Comparison of ENCODE assay signal across 8 cellular contexts in genomic region chr2:98731709-98732349, GRCh38. TPM values are rescaled to one million over a fixed set of nuclear protein-coding genes. Genes with fewer than 3 reads are reported as not detected.
A peak's percentile ranks its signal among the peaks of the same experiment; 100 is the strongest.
DNase-seq lines count a peak whose midpoint lies in the region; ATAC-seq and TF ChIP-seq lines count a peak whose summit lies in the region.

No MANE protein-coding gene starts in this region.

- H2BK20ac ChIP-seq in IMR-90 (ENCODE audit: low read depth, low read length) = no peak overlapping the region

- POLR2A ChIA-PET in IMR-90 (lab: Charles Lee; ENCODE audit: unreplicated experiment) = no interaction called here

- ATAC-seq in IMR-90 (ENCODE audit: low read depth) (no peak), HG02938 (IDR thresholded peaks at IDR 0.05; ENCODE audit: unreplicated experiment) (no peak), HG03196 (IDR thresholded peaks at IDR 0.05; ENCODE audit: unreplicated experiment) (no peak)

- H4K5ac ChIP-seq in IMR-90 (ENCODE audit: low read depth, low read length) = no peak overlapping the region

- intact Hi-C loops in IMR-90 (cut with micrococcal nuclease) = no loop called here
- intact Hi-C loops in mammary epithelial cell (cut with micrococcal nuclease) = loop anchor here (2.0 to 10.0 kb wide), 4 partner anchors 67 to 335 kb away; no protein-coding TSS in a partner anchor

- H4K20me1 ChIP-seq in IMR-90 (ENCODE audit: insufficient read depth, low read length) (no peaks in the 10 kb centered on the region), mammary epithelial cell (ENCODE audit: insufficient read depth, low read length) (no peaks in the 10 kb centered on the region)

- H3K14ac ChIP-seq in IMR-90 (replicated peaks; ENCODE audit: low read depth, low read length) = no peak overlapping the region

- H3K79me1 ChIP-seq in IMR-90 (ENCODE audit: low read depth in 1 of 2, low read length in 2 of 2) = no peaks in the 10 kb centered on the region

- 0% methylated on average over 1 of the region's 13 CpGs; no CpG with 5 or more reads in 1 of the 2 experiments for WGBS in IMR-90 (ENCODE audit: extremely low coverage in 2 of 2, insufficient read length in 1 of 2), 2 experiments
- WGBS in mammary epithelial cell (ENCODE audit: low coverage, missing lambda C conversion rate) = 57% methylated on average over 11 of the region's 13 CpGs

- dilution Hi-C loops in IMR-90 (cut with HindIII; ENCODE audit: low sequenced_read_pairs, unreplicated experiment) = no loop called here
- dilution Hi-C loops in mammary epithelial cell (cut with HindIII; ENCODE audit: low sequenced_read_pairs) = no loop called here

- H2AK5ac ChIP-seq in IMR-90 (ENCODE audit: low read depth, low read length) = no peak overlapping the region

- H2BK15ac ChIP-seq in IMR-90 (ENCODE audit: low read depth, low read length) = no peak overlapping the region

- no peaks in the 10 kb centered on the region for H3K79me2 ChIP-seq in mammary epithelial cell (ENCODE audit: insufficient read depth, low read length)

- H3K18ac ChIP-seq in IMR-90 (ENCODE audit: low read depth, low read length) = no peak overlapping the region

- no peaks in the 10 kb centered on the region for H3K9me3 ChIP-seq in IMR-90 (ENCODE audit: control insufficient read depth, insufficient read depth, low read length)
- H3K9me3 ChIP-seq in mammary epithelial cell (replicated peaks; ENCODE audit: insufficient read depth, low read length) = no peaks in the 10 kb centered on the region
- H3K9me3 ChIP-seq in mucosa of stomach (ENCODE audit: control insufficient read depth, low read length) = no peaks in the 10 kb centered on the region

- CTCF ChIA-PET in IMR-90 (lab: Yijun Ruan, JAX) (no interaction called here), mammary epithelial cell (lab: Charles Lee; ENCODE audit: low non-redundant PET) (interaction anchor here (0.7 kb wide), 1 partner anchor 307 kb away, joined by 5 read pairs; no protein-coding TSS in a partner anchor)

- H3K4me1 ChIP-seq in IMR-90 (ENCODE audit: control insufficient read depth, insufficient read depth, low read length) = peaks cover 2% of the 10 kb centered on the region; the same call in 1 of the 2 replicates
- peaks cover 22% of the 10 kb centered on the region for H3K4me1 ChIP-seq in mammary epithelial cell (ENCODE audit: insufficient read depth, low read length)
- H3K4me1 ChIP-seq in mucosa of stomach (ENCODE audit: control insufficient read depth, insufficient read depth, low read length) = peaks cover 15% of the 10 kb centered on the region

- no peak overlapping the region for H3K27ac ChIP-seq in IMR-90 (ENCODE audit: insufficient read depth, low read length)
- no peak overlapping the region for H3K27ac ChIP-seq in mammary epithelial cell (ENCODE audit: insufficient read depth, low read depth, low read length)

- no peak overlapping the region for H4K8ac ChIP-seq in IMR-90 (ENCODE audit: low read depth in 2 of 2, low read length in 2 of 2)

- no peak overlapping the region for H3K4ac ChIP-seq in IMR-90 (ENCODE audit: low read depth, low read length)

- no peak overlapping the region for H4K91ac ChIP-seq in IMR-90 (ENCODE audit: insufficient read depth, low read depth, low read length)

- H3K36me3 ChIP-seq in IMR-90 (ENCODE audit: control insufficient read depth, insufficient read depth, low read length) = no peaks in the 10 kb centered on the region
- H3K36me3 ChIP-seq in mammary epithelial cell (ENCODE audit: insufficient read depth, low read length) = no peaks in the 10 kb centered on the region
- H3K36me3 ChIP-seq in mucosa of stomach (ENCODE audit: control insufficient read depth, insufficient read depth, low read length) = no peaks in the 10 kb centered on the region

- no peaks in the 10 kb centered on the region; the same call in 1 of the 2 replicates for H3K9me1 ChIP-seq in IMR-90 (ENCODE audit: insufficient read depth, low read length)

- TF ChIP-seq CTCF in IMR-90 (conservative IDR thresholded peaks at IDR 0.05; ENCODE audit: low read depth, low read length) (no peak), mammary epithelial cell (conservative IDR thresholded peaks at IDR 0.05 in 1 of 2, IDR thresholded peaks at IDR 0.05 in 1 of 2; ENCODE audit: extremely low read depth in 1 of 2, insufficient read depth in 1 of 2, low read depth in 1 of 2, low read length in 2 of 2) (no peak)

- H2BK120ac ChIP-seq in IMR-90 (ENCODE audit: low read depth, low read length) = no peak overlapping the region

- TF ChIP-seq RAD21 in IMR-90 (IDR thresholded peaks at IDR 0.05; ENCODE audit: low read length) = no peak

- peak overlapping the region; percentile 90 for H2AFZ ChIP-seq in IMR-90 (replicated peaks; ENCODE audit: low read length, poor library complexity)
- peak overlapping the region; percentile 97 for H2AFZ ChIP-seq in mammary epithelial cell (ENCODE audit: low read depth, low read length)

- no peak overlapping the region for H3K9ac ChIP-seq in IMR-90 (ENCODE audit: low read depth, low read length)
- H3K9ac ChIP-seq in mammary epithelial cell (ENCODE audit: insufficient read depth, low read length) = peak overlapping the region; percentile 21
- peak overlapping the region; percentile 87 for H3K9ac ChIP-seq in mucosa of stomach (ENCODE audit: low read length)

- BruUV-seq in IMR-90 (replicated peaks; lab: Mats Ljungman, UMichigan) = no TSS peak
- TSS peak; percentile 32 for BruUV-seq in mammary epithelial cell (replicated peaks; lab: Mats Ljungman, UMichigan)

- H3K56ac ChIP-seq in IMR-90 (ENCODE audit: extremely low read depth, insufficient read depth, low read length) = no peak overlapping the region

- H2AK9ac ChIP-seq in IMR-90 (replicated peaks; ENCODE audit: low read depth, low read length, poor library complexity) = no peak overlapping the region

- TF ChIP-seq POLR2A in IMR-90 (IDR thresholded peaks at IDR 0.05; ENCODE audit: low read depth, low read length) = no peak

- no peak overlapping the region for H3K23ac ChIP-seq in IMR-90 (ENCODE audit: low read depth, low read length)

- H3K4me2 ChIP-seq in IMR-90 (ENCODE audit: low read depth, low read length) (0 out of 2 replicates have a peak overlapping the region, but pooled peaks have one; percentile 10), mammary epithelial cell (ENCODE audit: insufficient read depth, low read depth, low read length) (peak overlapping the region; percentile 94)

- peak; percentile 17 to 32 for DNase-seq in AML-193 (lab: John Stamatoyannopoulos, UW)
- no peak for DNase-seq in IMR-90
- no peak for DNase-seq in mammary epithelial cell
- no peak for DNase-seq in NCI-H446 (lab: John Stamatoyannopoulos, UW)
- DNase-seq in activated CD4-positive, alpha-beta T cell treated with anti-CD3 and anti-CD28 coated beads for 1 hour = no peak

- H3K27me3 ChIP-seq in IMR-90 (ENCODE audit: control insufficient read depth, insufficient read depth, low read length) (peaks cover 28% of the 10 kb centered on the region), mammary epithelial cell (ENCODE audit: insufficient read depth, low read length) (no peaks in the 10 kb centered on the region), mucosa of stomach (ENCODE audit: control insufficient read depth, insufficient read depth, low read length) (no peaks in the 10 kb centered on the region)

- in situ Hi-C loops in IMR-90 (cut with MboI; ENCODE audit: low sequenced_read_pairs) (no loop called here), mammary epithelial cell (cut with MboI; ENCODE audit: low sequenced_read_pairs in 2 of 2) (no loop called here)

- H3K4me3 ChIP-seq in IMR-90 (ENCODE audit: insufficient read depth, low read depth, low read length) (peak overlapping the region; percentile 57; the same call in 1 of the 2 replicates), mammary epithelial cell (replicated peaks in 1 of 3; ENCODE audit: insufficient read depth in 1 of 3, low read depth in 2 of 3, low read length in 3 of 3) (peak overlapping the region; percentile 46 to 68 (median 61)), mucosa of stomach (ENCODE audit: low read length) (peak overlapping the region; percentile 44)

- no peak overlapping the region for H2BK5ac ChIP-seq in IMR-90 (ENCODE audit: low read depth, low read length, poor library complexity, severe bottlenecking)

TF ChIP-seq in IMR-90, 13 proteins besides CTCF, POLR2A, EP300 and RAD21:
- TF ChIP-seq CHD1 (IDR thresholded peaks at IDR 0.05; ENCODE audit: low read depth, low read length) = no peak
- TF ChIP-seq RCOR1 (IDR thresholded peaks at IDR 0.05; ENCODE audit: insufficient replicate concordance, low read length) = no peak
- no peak for TF ChIP-seq ELK1 (IDR thresholded peaks at IDR 0.05; ENCODE audit: borderline replicate concordance, low read depth, low read length)
- no peak for TF ChIP-seq BHLHE40 (IDR thresholded peaks at IDR 0.05; ENCODE audit: low read depth, low read length)
- TF ChIP-seq MAFK (IDR thresholded peaks at IDR 0.05; ENCODE audit: low read depth, low read length) = no peak
- TF ChIP-seq MXI1 (IDR thresholded peaks at IDR 0.05; ENCODE audit: borderline replicate concordance, low read depth, low read length) = no peak

RNA-seq across cellular contexts. Expression of gene MGAT4A, which starts 0.9 kb away (rescaled TPM):
- under 0.01 TPM in 2 replicates for total RNA-seq in IMR-90 (2012; rRNA removed)
- polyA plus RNA-seq in IMR-90 (2012; rRNA removed) = not detected in 2 replicates
- not detected in 2 replicates for polyA plus RNA-seq in IMR-90 (2012; cell fraction: cytosol; rRNA removed)
- polyA plus RNA-seq in IMR-90 (2012; cell fraction: nucleus; rRNA removed; ENCODE audit: low replicate concordance) = not detected in 2 replicates
- total RNA-seq in mammary epithelial cell = 1 to 10 TPM; 2.0 to 4.3 TPM
- polyA plus RNA-seq in mammary epithelial cell = 0.79 TPM
- polyA minus RNA-seq in mammary epithelial cell = 2.3 TPM

Comparison
In these comparisons a context has a peak if more than half of its experiments do, and no peak if none do; other contexts are left out.
1. DNase-seq: peak in AML-193 (2 of 2); none in IMR-90 (single experiment), mammary epithelial cell (single experiment), NCI-H446 (0 of 2) and activated CD4-positive, alpha-beta T cell treated with anti-CD3 and anti-CD28 coated beads for 1 hour (single experiment).
2. Peak in every context shown above with its lines, with median percentiles within 50 percentile points of each other: H3K4me3 ChIP-seq.